ENCODE assay signal across 8 cellular contexts in the genomic region with DNA sequence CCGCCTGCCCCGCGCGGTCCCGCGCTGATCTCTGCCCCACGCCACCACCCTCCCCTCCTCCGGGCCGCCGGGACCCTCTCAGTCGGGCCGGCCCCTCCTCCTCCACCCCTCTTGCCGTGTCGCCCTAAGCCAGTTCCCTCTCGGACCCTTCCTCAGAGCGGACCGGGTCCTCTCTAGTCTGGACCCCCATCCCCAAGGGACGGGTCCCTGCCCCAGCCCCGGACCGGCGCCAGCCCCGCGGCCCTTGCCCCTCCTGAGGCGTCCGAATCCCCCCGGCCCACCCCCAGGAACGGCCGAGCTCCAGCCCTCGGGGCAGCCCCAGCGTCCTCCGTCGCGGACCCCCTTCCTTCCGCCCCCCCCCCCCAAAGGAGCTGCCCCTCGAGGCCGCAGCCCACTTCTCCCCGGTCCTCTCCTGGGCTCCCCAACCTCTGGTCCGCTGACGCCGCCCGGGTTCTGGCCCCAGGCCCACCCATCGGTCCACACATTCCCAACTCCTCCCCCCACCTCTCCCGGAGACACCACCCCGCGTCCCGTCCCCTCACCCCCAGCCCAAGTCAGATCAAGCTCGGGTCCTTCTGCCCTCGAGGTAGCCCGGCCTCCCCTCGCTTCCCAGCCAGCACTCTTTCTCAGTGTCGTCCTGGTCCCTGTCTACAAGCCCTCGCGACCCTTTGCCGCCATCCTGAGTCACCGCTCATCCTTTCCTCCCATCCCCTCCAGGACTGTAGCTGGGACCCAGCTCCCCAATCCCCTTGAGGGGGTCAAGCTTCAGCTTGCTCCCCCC. TPM values are rescaled to one million over a fixed set of nuclear protein-coding genes. Genes with fewer than 3 reads are reported as not detected.
DNase-seq lines count a peak whose midpoint lies in the region; ATAC-seq, FAIRE-seq and TF ChIP-seq lines count a peak whose summit lies in the region.

No MANE protein-coding gene starts in this region.

- no peaks in the 10 kb centered on the region for H3K9me3 ChIP-seq in pancreas

- 1 to 2% methylated on average over 47 to 55 of the region's 55 CpGs for WGBS in pancreas, 2 donors

- no peak for FAIRE-seq in pancreas (lab: Jason Lieb, UNC)

- intact Hi-C loops in pancreas (cut with DNase I): no loop called here

- CTCF ChIA-PET in RWPE1 (lab: Yijun Ruan, JAX): interaction anchor here (0.6 to 0.8 kb wide), 3 partner anchors 38 to 172 kb away, joined by 3 read pairs; no protein-coding TSS in a partner anchor

- no peak overlapping the region for H3K27ac ChIP-seq in pancreas
- H3K27ac ChIP-seq in RWPE1: no peak overlapping the region

- ATAC-seq in pancreas (peak in 2 of 4 donors; percentile 1 to 8), HG03378 (IDR thresholded peaks at IDR 0.05; ENCODE audit: unreplicated experiment) (no peak)

- H3K4me3 ChIP-seq in foreskin fibroblast (ENCODE audit: low read depth in 1 of 2, low read length in 2 of 2) (peak overlapping the region; percentile 49 to 52), pancreas (peak overlapping the region; percentile 20 to 76 (median 50))

- POLR2A ChIA-PET in RWPE1 (lab: Yijun Ruan, JAX; ENCODE audit: low non-redundant PET): no interaction called here

- H3K27me3 ChIP-seq in pancreas: peaks cover 0 to 14% (median 0%) of the 10 kb centered on the region in 4 donors

- H3K36me3 ChIP-seq in pancreas: no peaks in the 10 kb centered on the region

- peak; percentile 8 for DNase-seq in activated naive CD4-positive, alpha-beta T cell treated with Interleukin-2 at 50 U/mL for 16 hours
- no peak for DNase-seq in activated naive CD4-positive, alpha-beta T cell treated with anti-CD3 and anti-CD28 coated beads, Interleukin-2, amount 50 U/mL, for 16 hours
- DNase-seq in activated CD4-positive, alpha-beta T cell treated with anti-CD3 and anti-CD28 coated beads, Interleukin-2, amount 50 U/mL, for 1 hour: peak; percentile 7
- DNase-seq in foreskin fibroblast (peak in 1 of 2 donors; percentile 15), pancreas (peak; percentile 12 to 87 (median 49)), RWPE1 (ENCODE audit: low spot score) (no peak), mesenteric fat pad (ENCODE audit: low spot score) (no peak)

- no peaks in the 10 kb centered on the region for H3K4me1 ChIP-seq in pancreas

- TF ChIP-seq CTCF in foreskin fibroblast (IDR thresholded peaks at IDR 0.05; ENCODE audit: low read depth, low read length): no peak
- TF ChIP-seq CTCF in pancreas (IDR thresholded peaks at IDR 0.05): no peak
- TF ChIP-seq CTCF in RWPE1 (conservative IDR thresholded peaks at IDR 0.05; ENCODE audit: low read depth): no peak

RNA-seq across cellular contexts. Expression of a gene that starts 0.7 kb away (rescaled TPM):
- 1 to 10 TPM in 1 of 6 donors, under 1 TPM in 5; 0.56 to 1.3 (median 0.66) TPM for total RNA-seq in pancreas
- 1 to 10 TPM in 1 of 2 donors, under 1 TPM in 1; 0.19 to 1.2 TPM for polyA plus RNA-seq in pancreas
- total RNA-seq in mesenteric fat pad: 0.13 TPM

RNA-seq across cellular contexts. Expression of a gene that starts 45.4 kb away (rescaled TPM):
- 10 to 100 TPM in 3 of 6 donors, 1 to 10 TPM in 3; 5.4 to 20.2 (median 10.0) TPM for total RNA-seq in pancreas
- 10 to 100 TPM; 38.7 to 90.7 TPM for polyA plus RNA-seq in pancreas
- total RNA-seq in mesenteric fat pad: 42.6 TPM

Comparison
In these comparisons a context has a peak if more than half of its experiments do, and no peak if none do; other contexts are left out.
1. DNase-seq: peak in activated naive CD4-positive, alpha-beta T cell treated with Interleukin-2 at 50 U/mL for 16 hours (single experiment), activated CD4-positive, alpha-beta T cell treated with anti-CD3 and anti-CD28 coated beads, Interleukin-2, amount 50 U/mL, for 1 hour (single experiment) and pancreas (6 of 6); none in activated naive CD4-positive, alpha-beta T cell treated with anti-CD3 and anti-CD28 coated beads, Interleukin-2, amount 50 U/mL, for 16 hours (single experiment), RWPE1 (single experiment) and mesenteric fat pad (single experiment).